In the genomic region with DNA sequence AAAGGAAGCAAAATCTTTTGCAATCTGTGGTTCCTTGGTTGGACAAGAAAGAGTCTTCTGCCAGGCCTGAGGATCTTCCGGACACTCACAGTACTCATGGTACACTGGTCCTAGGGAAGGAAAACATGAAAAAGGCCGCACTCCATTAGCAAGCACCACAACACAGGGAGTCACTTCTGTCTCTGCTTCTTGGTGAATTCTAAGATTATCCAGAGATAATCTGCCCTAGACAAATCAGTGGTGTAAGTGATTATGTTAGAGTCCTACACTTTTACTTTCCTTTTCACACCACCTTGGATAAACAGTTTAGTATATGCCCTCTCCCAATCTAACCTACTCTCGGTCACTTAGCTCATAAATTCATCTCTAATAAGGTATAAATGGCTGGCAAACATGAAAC, we compare ENCODE assay signal across 27 cellular contexts. TPM values are rescaled to one million over a fixed set of nuclear protein-coding genes. Genes with fewer than 3 reads are reported as not detected.
"Had no signal": no experiment of that assay in that cellular context is flagged by ENCODE, and none has a peak within 500 bp of the region (broad histone marks: within the 10 kb centered on the region; RNA-seq: fewer than 3 reads in every experiment).

No MANE protein-coding gene starts in this region.

- H3K27ac Mint-ChIP-seq: dendritic cell treated with granulocyte-macrophage colony-stimulating factor and Interleukin-4, amounts not matched to agents 40 ng/mL and 50 ng/mL, for 4 days; naive thymus-derived CD8-positive, alpha-beta T cell; nephron progenitor cell; stimulated activated memory B cell treated with anti-CD40 and anti-IgM and Interleukin-4, amounts not matched to agents 10 μg/mL and 1 μg/mL and 100 μg/mL, for 72 hours had no signal

- H3K9me3 Mint-ChIP-seq: dendritic cell treated with granulocyte-macrophage colony-stimulating factor and Interleukin-4, amounts not matched to agents 40 ng/mL and 50 ng/mL, for 4 days; naive thymus-derived CD8-positive, alpha-beta T cell; nephron progenitor cell had no signal

- H3K9me3 ChIP-seq: colonic mucosa, esophagus squamous epithelium, heart right ventricle, left lung, ovary, thoracic aorta, tibial nerve, upper lobe of right lung, uterus had no signal

- H3K4me1 Mint-ChIP-seq: nephron progenitor cell; stimulated activated memory B cell treated with anti-CD40 and anti-IgM and Interleukin-4, amounts not matched to agents 10 μg/mL and 1 μg/mL and 100 μg/mL, for 72 hours had no signal

- H3K36me3 ChIP-seq: ovary, uterus had no signal

- H3K4me1 ChIP-seq: colonic mucosa, esophagus squamous epithelium, heart right ventricle, left lung, tibial nerve, upper lobe of right lung, uterus had no signal

- H3K4me3 ChIP-seq: colonic mucosa, esophagus squamous epithelium, heart right ventricle, left lung, ovary, thoracic aorta, tibial nerve, upper lobe of right lung, uterus had no signal

- H3K27me3 Mint-ChIP-seq: dendritic cell treated with granulocyte-macrophage colony-stimulating factor and Interleukin-4, amounts not matched to agents 40 ng/mL and 50 ng/mL, for 4 days; naive thymus-derived CD8-positive, alpha-beta T cell; stimulated activated memory B cell treated with anti-CD40 and anti-IgM and Interleukin-4, amounts not matched to agents 10 μg/mL and 1 μg/mL and 100 μg/mL, for 72 hours had no signal

- DNase-seq: colonic mucosa; effector CD8-positive, alpha-beta T cell; erythroblast; esophagus squamous epithelium; foreskin melanocyte; glutamatergic neuron; heart right ventricle; hippocampal formation; left cardiac atrium; left lung; mesenchymal stem cell; midbrain; naive thymus-derived CD8-positive, alpha-beta T cell; nephron progenitor cell; occipital lobe; ovary; stimulated activated CD4-positive, alpha-beta T cell treated with anti-CD3 and anti-CD28 coated beads, Interleukin-2, amount 100 ng/mL, for 24 hours; stimulated activated CD4-positive, alpha-beta T cell treated with anti-CD3 and anti-CD28 coated beads, Interleukin-4, amount 100 ng/mL, for 24 hours; stimulated activated naive CD8-positive, alpha-beta T cell treated with anti-CD3 and anti-CD28 coated beads, Interleukin-15, Interleukin-2, amounts not matched to agents 100 U/mL and 50 U/mL, for 24 hours; upper lobe of right lung; uterus had no signal

- H3K27me3 ChIP-seq: colonic mucosa, esophagus squamous epithelium, heart right ventricle, left lung, ovary, tibial nerve, upper lobe of right lung, uterus had no signal

- ATAC-seq: heart right ventricle; left cardiac atrium; left lung; naive thymus-derived CD8-positive, alpha-beta T cell; sciatic nerve; stimulated activated memory B cell treated with anti-CD40 and anti-IgM and Interleukin-4, amounts not matched to agents 10 μg/mL and 1 μg/mL and 100 μg/mL, for 72 hours; stimulated activated naive CD8-positive, alpha-beta T cell treated with anti-CD3 and anti-CD28 coated beads, Interleukin-15, Interleukin-2, amounts not matched to agents 100 U/mL and 50 U/mL, for 24 hours; upper lobe of right lung had no signal

- H3K27ac ChIP-seq: colonic mucosa, esophagus squamous epithelium, heart right ventricle, left lung, ovary, thoracic aorta, tibial nerve, upper lobe of right lung, uterus had no signal

- H3K4me3 Mint-ChIP-seq: dendritic cell treated with granulocyte-macrophage colony-stimulating factor and Interleukin-4, amounts not matched to agents 40 ng/mL and 50 ng/mL, for 4 days; naive thymus-derived CD8-positive, alpha-beta T cell; nephron progenitor cell; stimulated activated memory B cell treated with anti-CD40 and anti-IgM and Interleukin-4, amounts not matched to agents 10 μg/mL and 1 μg/mL and 100 μg/mL, for 72 hours had no signal

RNA-seq across cellular contexts. Expression of gene C11orf65, which starts 19.0 kb away (rescaled TPM):
- total RNA-seq: chondrocyte, thoracic aorta had no signal
